Comparison of ENCODE assay signal across 17 cellular contexts in genomic region chr1:105386489-105386888, GRCh38.
DNase-seq lines count a peak whose midpoint lies in the region; ATAC-seq and TF ChIP-seq lines count a peak whose summit lies in the region.
"Had no signal": no experiment of that assay in that cellular context is flagged by ENCODE, and none has a peak within 500 bp of the region (broad histone marks: within the 10 kb centered on the region; RNA-seq: fewer than 3 reads in every experiment).

No MANE protein-coding gene starts in this region.

- no peaks in the 10 kb centered on the region for H3K9me3 ChIP-seq in left ventricle myocardium inferior (replicated peaks)
- H3K9me3 ChIP-seq in heart right ventricle = peaks cover 0 to 14% (median 0%) of the 10 kb centered on the region in 11 donors
- no peaks in the 10 kb centered on the region for H3K9me3 ChIP-seq in psoas muscle
- no peaks in the 10 kb centered on the region for H3K9me3 ChIP-seq in esophagus muscularis mucosa
- H3K9me3 ChIP-seq: BLaER1 had no signal

- H3K36me3 ChIP-seq in left ventricle myocardium inferior (no peaks in the 10 kb centered on the region), heart right ventricle (no peaks in the 10 kb centered on the region), psoas muscle (ENCODE audit: insufficient read depth in 1 of 2, low read depth in 1 of 2) (no peaks in the 10 kb centered on the region), esophagus muscularis mucosa (no peaks in the 10 kb centered on the region)
- H3K36me3 ChIP-seq: BLaER1 had no signal

- peaks cover 9% of the 10 kb centered on the region for H3K4me1 ChIP-seq in left ventricle myocardium inferior
- H3K4me1 ChIP-seq in heart right ventricle = peaks cover 0 to 3% (median 0%) of the 10 kb centered on the region in 9 donors
- H3K4me1 ChIP-seq in psoas muscle = no peaks in the 10 kb centered on the region
- H3K4me1 ChIP-seq in esophagus muscularis mucosa = no peaks in the 10 kb centered on the region
- H3K4me1 ChIP-seq: BLaER1 had no signal

- H3K27me3 ChIP-seq in left ventricle myocardium inferior (ENCODE audit: low read depth) (no peaks in the 10 kb centered on the region), heart right ventricle (no peaks in the 10 kb centered on the region), psoas muscle (ENCODE audit: insufficient read depth in 3 of 3, low read length in 2 of 3) (no peaks in the 10 kb centered on the region), esophagus muscularis mucosa (no peaks in the 10 kb centered on the region)
- H3K27me3 ChIP-seq: BLaER1 had no signal

- no peak for TF ChIP-seq EP300 in esophagus muscularis mucosa (IDR thresholded peaks at IDR 0.05)

- ATAC-seq in Right ventricle myocardium inferior (peak; percentile 92), heart right ventricle (peak; percentile 79 to 98 (median 88)), psoas muscle (peak in 3 of 4 donors; percentile 51 to 77 (median 74)), GM21528 (IDR thresholded peaks at IDR 0.05; ENCODE audit: low FRiP score, unreplicated experiment) (no peak)

- WGBS in heart right ventricle, 2 donors = 38 to 53% methylated on average over 1 of the region's 1 CpG
- WGBS in psoas muscle, 3 donors = 69 to 88% (median 82%) methylated on average over 1 of the region's 1 CpG
- 84% methylated on average over 1 of the region's 1 CpG for WGBS in esophagus muscularis mucosa

- DNase-seq in Right ventricle myocardium inferior (ENCODE audit: missing footprints) = no peak
- no peak for DNase-seq in left ventricle myocardium inferior
- DNase-seq in NCI-H1105 (lab: John Stamatoyannopoulos, UW) = peak; percentile 16
- peak in 1 of 2 donors; percentile 31 for DNase-seq in heart right ventricle
- DNase-seq in psoas muscle = no peak
- DNase-seq in foreskin melanocyte = no peak
- DNase-seq in esophagus muscularis mucosa (ENCODE audit: extremely low spot score) = no peak
- DNase-seq: CD4-positive, alpha-beta T cell; DMS153; GOT3; HCEC 1CT; KG1; NCI-H1694 treated with DMSO at 0.1 percent for 48 hours; NCI-H2081 treated with DMSO at 0.1 percent for 48 hours; NCI-H774 had no signal

- no peak overlapping the region for H3K4me3 ChIP-seq in left ventricle myocardium inferior
- no peak overlapping the region for H3K4me3 ChIP-seq in heart right ventricle
- no peak overlapping the region for H3K4me3 ChIP-seq in psoas muscle
- H3K4me3 ChIP-seq in esophagus muscularis mucosa = no peak overlapping the region
- H3K4me3 ChIP-seq: BLaER1 had no signal

- intact Hi-C loops in Right ventricle myocardium inferior (cut with DNase I) = no loop called here
- intact Hi-C loops in left ventricle myocardium inferior (cut with micrococcal nuclease) = no loop called here
- intact Hi-C loops in heart right ventricle (cut with DNase I) = no loop called here
- intact Hi-C loops in psoas muscle (cut with DNase I) = no loop called here
- intact Hi-C loops in esophagus muscularis mucosa (cut with DNase I) = no loop called here

- no peak for TF ChIP-seq CTCF in left ventricle myocardium inferior (IDR thresholded peaks at IDR 0.05; ENCODE audit: borderline replicate concordance)
- TF ChIP-seq CTCF in heart right ventricle (IDR thresholded peaks at IDR 0.05) = no peak
- TF ChIP-seq CTCF in psoas muscle (IDR thresholded peaks at IDR 0.05) = no peak
- TF ChIP-seq CTCF in esophagus muscularis mucosa (IDR thresholded peaks at IDR 0.05) = no peak

- no peak for TF ChIP-seq POLR2A in esophagus muscularis mucosa (IDR thresholded peaks at IDR 0.05; ENCODE audit: low read depth)

- H3K27ac ChIP-seq in left ventricle myocardium inferior (replicated peaks) (no peak overlapping the region), heart right ventricle (no peak overlapping the region), psoas muscle (no peak overlapping the region), esophagus muscularis mucosa (replicated peaks in 1 of 4) (no peak overlapping the region)
- H3K27ac ChIP-seq: BLaER1 had no signal
